15 cellular contexts compared by ENCODE assay signal in the genomic region with DNA sequence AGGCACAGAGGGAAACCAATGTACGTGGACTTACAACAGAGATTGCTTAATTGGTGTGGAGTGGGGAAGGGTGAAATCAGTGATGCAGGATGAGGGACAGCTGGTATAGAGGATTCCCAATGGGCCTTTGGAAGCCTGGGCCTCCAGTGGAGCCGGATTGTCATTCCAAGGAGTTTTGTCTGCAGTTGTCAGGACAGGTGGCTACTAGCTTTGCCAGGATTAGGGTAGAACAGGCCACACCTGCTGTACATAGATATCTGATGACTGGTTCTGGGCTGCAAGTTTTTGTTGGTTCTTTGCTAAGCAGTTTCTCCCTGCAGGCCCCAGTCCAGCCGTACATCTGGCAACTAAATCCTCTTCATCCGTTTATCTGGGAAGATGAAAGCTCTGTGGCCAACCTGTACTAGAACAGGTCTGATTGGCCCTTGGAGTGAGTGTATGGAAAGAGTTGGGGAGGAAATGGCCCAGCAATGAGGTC. TPM values are rescaled to one million over a fixed set of nuclear protein-coding genes. Genes with fewer than 3 reads are reported as not detected.
DNase-seq lines count a peak whose midpoint lies in the region; ATAC-seq, FAIRE-seq and TF ChIP-seq lines count a peak whose summit lies in the region.
"Had no signal": no experiment of that assay in that cellular context is flagged by ENCODE, and none has a peak within 500 bp of the region (broad histone marks: within the 10 kb centered on the region; RNA-seq: fewer than 3 reads in every experiment).

No MANE protein-coding gene starts in this region.

- peak overlapping the region; percentile 6 for H3K27ac ChIP-seq in astrocyte (ENCODE audit: low read depth, low read length)

- H3K27ac Mint-ChIP-seq in astrocyte (ENCODE audit: unreplicated experiment): peak overlapping the region; percentile 91
- H3K27ac Mint-ChIP-seq: activated CD8-positive, alpha-beta T cell treated with anti-CD3 and anti-CD28 coated beads, Interleukin-2, amount 10 ng/mL, durations not matched to agents 7 days and 5 days; activated naive CD8-positive, alpha-beta T cell; natural killer cell; stimulated activated naive CD8-positive, alpha-beta T cell treated with anti-CD3 and anti-CD28 coated beads, Interleukin-15, Interleukin-2, amounts not matched to agents 100 ng/mL and 50 ng/mL, for 24 hours had no signal

- no peak for TF ChIP-seq CTCF in AG04449 (IDR thresholded peaks at IDR 0.05; ENCODE audit: insufficient read depth, low read length, missing control alignments)
- TF ChIP-seq CTCF in astrocyte (IDR thresholded peaks at IDR 0.05; ENCODE audit: insufficient read depth, low read depth, low read length): no peak

- H2AFZ ChIP-seq in astrocyte (ENCODE audit: low read depth, low read length): no peak overlapping the region

- peaks cover 18% of the 10 kb centered on the region for H3K36me3 ChIP-seq in astrocyte (ENCODE audit: insufficient read depth, low read length)

- TF ChIP-seq POLR2A in GM12892 (IDR thresholded peaks at IDR 0.05; ENCODE audit: low read depth, low read length): no peak

- H3K4me1 ChIP-seq in astrocyte (ENCODE audit: insufficient read depth, low read length): peaks cover 19% of the 10 kb centered on the region

- H3K9me3 Mint-ChIP-seq in astrocyte (ENCODE audit: unreplicated experiment): peaks cover 2% of the 10 kb centered on the region
- H3K9me3 Mint-ChIP-seq: natural killer cell; stimulated activated naive CD8-positive, alpha-beta T cell treated with anti-CD3 and anti-CD28 coated beads, Interleukin-15, Interleukin-2, amounts not matched to agents 100 ng/mL and 50 ng/mL, for 24 hours had no signal

- CTCF ChIA-PET in AG04449 (lab: Yijun Ruan, JAX): interaction anchor here (1.0 to 1.1 kb wide), 2 partner anchors 21 to 535 kb away, joined by 3 to 5 read pairs; no protein-coding TSS in a partner anchor

- peak overlapping the region; percentile 24 for H3K4me2 ChIP-seq in astrocyte (ENCODE audit: low read length)

- H3K4me3 Mint-ChIP-seq in astrocyte (ENCODE audit: unreplicated experiment): no peak overlapping the region
- H3K4me3 Mint-ChIP-seq: activated CD8-positive, alpha-beta T cell treated with anti-CD3 and anti-CD28 coated beads, Interleukin-2, amount 10 ng/mL, durations not matched to agents 7 days and 5 days; activated naive CD8-positive, alpha-beta T cell; natural killer cell; stimulated activated naive CD8-positive, alpha-beta T cell treated with anti-CD3 and anti-CD28 coated beads, Interleukin-15, Interleukin-2, amounts not matched to agents 100 ng/mL and 50 ng/mL, for 24 hours had no signal

- no peak for ATAC-seq in HG03565 (IDR thresholded peaks at IDR 0.05; ENCODE audit: unreplicated experiment)
- ATAC-seq: activated CD8-positive, alpha-beta T cell treated with anti-CD3 and anti-CD28 coated beads, Interleukin-2, amount 10 ng/mL, durations not matched to agents 7 days and 5 days; natural killer cell had no signal

- peaks cover 79% of the 10 kb centered on the region for H3K79me2 ChIP-seq in astrocyte (ENCODE audit: insufficient read depth, low read length)

- POLR2A ChIA-PET in AG04449 (lab: Yijun Ruan, JAX): interaction anchor here (0.6 to 1.1 kb wide), 3 partner anchors 48 to 247 kb away, joined by 3 to 5 read pairs (median 3); a partner anchor contains a TSS

- peaks cover 37% of the 10 kb centered on the region for H3K4me1 Mint-ChIP-seq in astrocyte (ENCODE audit: low read depth, unreplicated experiment)

- no peaks in the 10 kb centered on the region for H3K27me3 Mint-ChIP-seq in astrocyte (ENCODE audit: low read depth, unreplicated experiment)
- H3K27me3 Mint-ChIP-seq: activated naive CD8-positive, alpha-beta T cell; stimulated activated naive CD8-positive, alpha-beta T cell treated with anti-CD3 and anti-CD28 coated beads, Interleukin-15, Interleukin-2, amounts not matched to agents 100 ng/mL and 50 ng/mL, for 24 hours had no signal

- H3K4me3 ChIP-seq in AG04449 (ENCODE audit: low read depth, low read length) (no peak overlapping the region; the same call in 1 of the 2 replicates), astrocyte (ENCODE audit: insufficient read depth, low read depth, low read length) (no peak overlapping the region)

- H3K27me3 ChIP-seq in astrocyte (ENCODE audit: insufficient read depth, low read length): no peaks in the 10 kb centered on the region

- FAIRE-seq in HTR-8/SVneo (lab: Jason Lieb, UNC): peak; percentile 57
- FAIRE-seq in astrocyte (lab: Jason Lieb, UNC): no peak
- FAIRE-seq in GM12892 (lab: Jason Lieb, UNC): no peak

- H3K9ac ChIP-seq in astrocyte (ENCODE audit: low read length): no peak overlapping the region

- H4K20me1 ChIP-seq in astrocyte (ENCODE audit: insufficient read depth, low read length): peaks cover 21% of the 10 kb centered on the region

- no peaks in the 10 kb centered on the region for H3K9me3 ChIP-seq in astrocyte (ENCODE audit: insufficient read depth, low read depth, low read length)

- peaks cover 10% of the 10 kb centered on the region for H3K36me3 Mint-ChIP-seq in astrocyte (ENCODE audit: low read depth, unreplicated experiment)

- DNase-seq in AG04449 (ENCODE audit: low read depth, low spot score) (peak; percentile 40), HTR-8/SVneo (ENCODE audit: insufficient read length, low spot score) (peak; percentile 26), astrocyte (ENCODE audit: low read depth) (peak; percentile 63), kidney tubule cell (ENCODE audit: low spot score) (peak; percentile 55), NCI-H2107 (lab: John Stamatoyannopoulos, UW) (no peak), GM12892 (ENCODE audit: insufficient read length) (no peak)
- no peak for DNase-seq in activated CD4-positive, alpha-beta T cell treated with anti-CD3 and anti-CD28 coated beads for 4 hours
- DNase-seq: activated CD8-positive, alpha-beta T cell treated with anti-CD3 and anti-CD28 coated beads, Interleukin-2, amount 10 ng/mL, durations not matched to agents 7 days and 5 days; GOT3; KG1; natural killer cell; stimulated activated CD4-positive, alpha-beta T cell treated with anti-CD3 and anti-CD28 coated beads, Interleukin-1b, Interleukin-23, amount 100 ng/mL, for 48 hours had no signal

RNA-seq across cellular contexts. Expression of a gene that starts 4.3 kb away (rescaled TPM):
- total RNA-seq in astrocyte: 22.9 and 31.4 TPM in 2 replicates
- 26.6 TPM for polyA plus RNA-seq in GM12892 (2012; ENCODE audit: missing spikeins)

RNA-seq across cellular contexts. Expression of a gene that starts 4.5 kb away (rescaled TPM):
- 6.4 and 9.0 TPM in 2 replicates for total RNA-seq in astrocyte
- 6.4 TPM for polyA plus RNA-seq in GM12892 (2012; ENCODE audit: missing spikeins)

Comparison
In these comparisons a context has a peak if more than half of its experiments do, and no peak if none do; other contexts are left out.
1. DNase-seq: peak in AG04449 (single experiment), HTR-8/SVneo (single experiment), astrocyte (single experiment) and kidney tubule cell (single experiment); none in NCI-H2107 (single experiment), activated CD4-positive, alpha-beta T cell treated with anti-CD3 and anti-CD28 coated beads for 4 hours (0 of 2) and GM12892 (single experiment).